ENCODE assay signal across 20 cellular contexts in genomic region chr2:189511935-189512334, GRCh38.
DNase-seq lines count a peak whose midpoint lies in the region; FAIRE-seq and TF ChIP-seq lines count a peak whose summit lies in the region.
"Had no signal": no experiment of that assay in that cellular context is flagged by ENCODE, and none has a peak within 500 bp of the region (broad histone marks: within the 10 kb centered on the region; RNA-seq: fewer than 3 reads in every experiment).

No MANE protein-coding gene starts in this region.

- no peak overlapping the region for H3K4me3 Mint-ChIP-seq in mesothelial cell of epicardium
- H3K4me3 Mint-ChIP-seq: B cell; CD8-positive, alpha-beta T cell; HFFc6 had no signal

- H3K27ac ChIP-seq in left ventricle myocardium inferior (replicated peaks) (peak overlapping the region; percentile 16), right atrium auricular region (no peak overlapping the region), thyroid gland (no peak overlapping the region)
- H3K27ac ChIP-seq: 22Rv1, GM23248 had no signal

- TF ChIP-seq CTCF in left ventricle myocardium inferior (IDR thresholded peaks at IDR 0.05; ENCODE audit: borderline replicate concordance) (no peak), right atrium auricular region (IDR thresholded peaks at IDR 0.05) (no peak), mesothelial cell of epicardium (IDR thresholded peaks at IDR 0.05; ENCODE audit: unreplicated experiment) (no peak), thyroid gland (IDR thresholded peaks at IDR 0.05) (no peak)

- H3K27me3 Mint-ChIP-seq in mesothelial cell of epicardium (ENCODE audit: low read depth) = no peaks in the 10 kb centered on the region

- H3K4me3 ChIP-seq in left ventricle myocardium inferior (no peak overlapping the region), right atrium auricular region (no peak overlapping the region), thyroid gland (replicated peaks in 1 of 3) (no peak overlapping the region)
- H3K4me3 ChIP-seq: BLaER1 treated with 17β-estradiol and CSF1 and Interleukin-3, amounts not matched to agents 10 nM and 100 nM; GM23248 had no signal

- peaks cover 17% of the 10 kb centered on the region for H3K4me1 Mint-ChIP-seq in mesothelial cell of epicardium
- H3K4me1 Mint-ChIP-seq: B cell had no signal

- H3K9me3 Mint-ChIP-seq in mesothelial cell of epicardium = peaks cover 31% of the 10 kb centered on the region
- H3K9me3 Mint-ChIP-seq: HFFc6 had no signal

- FAIRE-seq in endometrium (lab: Jason Lieb, UNC) = peak; percentile 97
- FAIRE-seq: GM12891, HTR-8/SVneo had no signal

- no peak for TF ChIP-seq POLR2A in thyroid gland (IDR thresholded peaks at IDR 0.05)

- DNase-seq in left ventricle myocardium inferior (no peak), right atrium auricular region (ENCODE audit: low spot score) (no peak), mesothelial cell of epicardium (ENCODE audit: low spot score in 2 of 2, unreplicated experiment in 2 of 2) (no peak), DMS53 treated with DMSO at 0.1 percent for 48 hours (lab: John Stamatoyannopoulos, UW; ENCODE audit: unreplicated experiment) (no peak), HCEC 1CT (no peak), thyroid gland (no peak), T1000 (lab: John Stamatoyannopoulos, UW) (no peak)
- DNase-seq: Calu3; CD8-positive, alpha-beta T cell; DND-41; EL; GM23248; HFFc6; IMR-90 had no signal

- H3K36me3 ChIP-seq in left ventricle myocardium inferior (no peaks in the 10 kb centered on the region), right atrium auricular region (no peaks in the 10 kb centered on the region), thyroid gland (no peaks in the 10 kb centered on the region)
- H3K36me3 ChIP-seq: BLaER1 treated with 17β-estradiol and CSF1 and Interleukin-3, amounts not matched to agents 10 nM and 100 nM had no signal

- H3K9me3 ChIP-seq in left ventricle myocardium inferior (replicated peaks) (no peaks in the 10 kb centered on the region), right atrium auricular region (no peaks in the 10 kb centered on the region), thyroid gland (no peaks in the 10 kb centered on the region)

- H3K36me3 Mint-ChIP-seq in mesothelial cell of epicardium = peaks cover 23% of the 10 kb centered on the region
- H3K36me3 Mint-ChIP-seq: CD8-positive, alpha-beta T cell had no signal

- H3K27ac Mint-ChIP-seq in mesothelial cell of epicardium = peak overlapping the region; percentile 62
- H3K27ac Mint-ChIP-seq: B cell; CD8-positive, alpha-beta T cell; HFFc6 had no signal

- H3K27me3 ChIP-seq in left ventricle myocardium inferior (ENCODE audit: low read depth) (no peaks in the 10 kb centered on the region), right atrium auricular region (no peaks in the 10 kb centered on the region), thyroid gland (no peaks in the 10 kb centered on the region)
- H3K27me3 ChIP-seq: BLaER1 treated with 17β-estradiol and CSF1 and Interleukin-3, amounts not matched to agents 10 nM and 100 nM had no signal

- H3K4me1 ChIP-seq in left ventricle myocardium inferior (peaks cover under 1% of the 10 kb centered on the region), right atrium auricular region (peaks cover 0 to 12% of the 10 kb centered on the region in 2 donors), thyroid gland (no peaks in the 10 kb centered on the region)

- intact Hi-C loops in left ventricle myocardium inferior (cut with micrococcal nuclease) = no loop called here
- intact Hi-C loops in thyroid gland (cut with DNase I) = no loop called here
